18 cellular contexts compared by ENCODE assay signal in genomic region chr1:118117521-118117920, GRCh38.
DNase-seq lines count a peak whose midpoint lies in the region; ATAC-seq, FAIRE-seq and TF ChIP-seq lines count a peak whose summit lies in the region.
"Had no signal": no experiment of that assay in that cellular context is flagged by ENCODE, and none has a peak within 500 bp of the region (broad histone marks: within the 10 kb centered on the region; RNA-seq: fewer than 3 reads in every experiment).

No MANE protein-coding gene starts in this region.

- H3K4me3 ChIP-seq in kidney (ENCODE audit: low read length in 2 of 2) (no peak overlapping the region), parathyroid adenoma (ENCODE audit: low read depth, low read length) (no peak overlapping the region), upper lobe of right lung (no peak overlapping the region)
- no peak overlapping the region for H3K4me3 ChIP-seq in CD4-positive, alpha-beta memory T cell (ENCODE audit: low read length in 2 of 2)

- H3K27me3 Mint-ChIP-seq in CD4-positive, alpha-beta memory T cell, result peaks cover 0 to 4% of the 10 kb centered on the region in 2 donors

- H3K4me1 Mint-ChIP-seq in CD4-positive, alpha-beta memory T cell, result no peaks in the 10 kb centered on the region

- no peak overlapping the region for H3K27ac Mint-ChIP-seq in CD4-positive, alpha-beta memory T cell

- H2AFZ ChIP-seq in parathyroid adenoma, result peak overlapping the region; percentile 64

- H3K9ac ChIP-seq in kidney (ENCODE audit: low read length in 2 of 2) (no peak overlapping the region), parathyroid adenoma (no peak overlapping the region)

- CTCF ChIA-PET in CD4-positive, alpha-beta memory T cell (lab: Charles Lee; ENCODE audit: partially characterized antibody), result no interaction called here

- POLR2A ChIA-PET in CD4-positive, alpha-beta memory T cell (lab: Charles Lee; ENCODE audit: partially characterized antibody), result no interaction called here

- no peak overlapping the region for H3K4me3 Mint-ChIP-seq in CD4-positive, alpha-beta memory T cell

- TF ChIP-seq CTCF in kidney (IDR thresholded peaks at IDR 0.05; ENCODE audit: borderline replicate concordance, extremely low read depth, insufficient read depth), result no peak
- no peak for TF ChIP-seq CTCF in parathyroid adenoma (IDR thresholded peaks at IDR 0.05)
- TF ChIP-seq CTCF in upper lobe of right lung (IDR thresholded peaks at IDR 0.05), result no peak

- H3K4me2 ChIP-seq in parathyroid adenoma (ENCODE audit: low read length), result no peak overlapping the region

- ATAC-seq in upper lobe of right lung (peak; percentile 32), HG02798 (IDR thresholded peaks at IDR 0.05; ENCODE audit: poor library complexity, unreplicated experiment) (no peak)
- ATAC-seq: HCT116, Panc1 had no signal

- peak; percentile 32 for DNase-seq in NCI-H146 (lab: John Stamatoyannopoulos, UW)
- no peak for DNase-seq in NCI-H146 treated with DMSO at 0.1 percent for 48 hours (lab: John Stamatoyannopoulos, UW; ENCODE audit: unreplicated experiment)
- DNase-seq in kidney, result peak; percentile 47
- DNase-seq in upper lobe of right lung, result no peak
- no peak for DNase-seq in CD4-positive, alpha-beta memory T cell
- DNase-seq in middle frontal gyrus (ENCODE audit: extremely low spot score, low spot score), result no peak
- DNase-seq: AML-193; DMS79 treated with DMSO at 0.1 percent for 48 hours; Kasumi-1; NCI-H1930; NCI-H226; NK-92 treated with Interleukin-12 subunit alpha and Interleukin-12 subunit beta, amount 100 ng/mL, for 24 hours had no signal

- H3K36me3 Mint-ChIP-seq in CD4-positive, alpha-beta memory T cell, result no peaks in the 10 kb centered on the region

- peak overlapping the region in 1 of 2 donors; percentile 20 for H3K27ac ChIP-seq in kidney (ENCODE audit: low read depth in 2 of 2, low read length in 2 of 2)
- no peak overlapping the region for H3K27ac ChIP-seq in parathyroid adenoma
- no peak overlapping the region for H3K27ac ChIP-seq in upper lobe of right lung
- no peak overlapping the region for H3K27ac ChIP-seq in CD4-positive, alpha-beta memory T cell (ENCODE audit: low read depth, low read length)

- no peaks in the 10 kb centered on the region for H3K79me2 ChIP-seq in parathyroid adenoma

- no peaks in the 10 kb centered on the region for H3K36me3 ChIP-seq in kidney (ENCODE audit: control insufficient read depth in 1 of 2, insufficient read depth in 2 of 2, low read length in 2 of 2)
- H3K36me3 ChIP-seq in parathyroid adenoma (ENCODE audit: control insufficient read depth, insufficient read depth, low read length), result no peaks in the 10 kb centered on the region
- no peaks in the 10 kb centered on the region for H3K36me3 ChIP-seq in upper lobe of right lung
- H3K36me3 ChIP-seq in CD4-positive, alpha-beta memory T cell (ENCODE audit: insufficient read depth, low read length), result no peaks in the 10 kb centered on the region

- H3K9me3 Mint-ChIP-seq in CD4-positive, alpha-beta memory T cell, result no peaks in the 10 kb centered on the region

- intact Hi-C loops in kidney (cut with DNase I) (no loop called here), upper lobe of right lung (cut with DNase I) (no loop called here)
- intact Hi-C loops in CD4-positive, alpha-beta memory T cell (cut with micrococcal nuclease), result no loop called here

- H3K9me3 ChIP-seq in kidney (ENCODE audit: control insufficient read depth in 1 of 2, low read length in 2 of 2) (no peaks in the 10 kb centered on the region), parathyroid adenoma (ENCODE audit: control insufficient read depth, low read length) (no peaks in the 10 kb centered on the region), upper lobe of right lung (no peaks in the 10 kb centered on the region)
- H3K9me3 ChIP-seq in CD4-positive, alpha-beta memory T cell (ENCODE audit: control insufficient read depth in 1 of 2, low read length in 2 of 2), result no peaks in the 10 kb centered on the region

- no peak for FAIRE-seq in kidney (lab: Jason Lieb, UNC)
- FAIRE-seq: D721Med, H1 had no signal

- H3K27me3 ChIP-seq in parathyroid adenoma (ENCODE audit: control insufficient read depth, insufficient read depth, low read length) (no peaks in the 10 kb centered on the region), upper lobe of right lung (no peaks in the 10 kb centered on the region)
- H3K27me3 ChIP-seq in CD4-positive, alpha-beta memory T cell (ENCODE audit: insufficient read depth, low read length), result no peaks in the 10 kb centered on the region

- H3K4me1 ChIP-seq in kidney (ENCODE audit: control insufficient read depth in 1 of 2, insufficient read depth in 1 of 2, low read depth in 1 of 2, low read length in 2 of 2), result peaks cover 14 to 18% of the 10 kb centered on the region in 2 donors
- peaks cover 4% of the 10 kb centered on the region for H3K4me1 ChIP-seq in parathyroid adenoma
- H3K4me1 ChIP-seq in upper lobe of right lung, result no peaks in the 10 kb centered on the region
- no peaks in the 10 kb centered on the region for H3K4me1 ChIP-seq in CD4-positive, alpha-beta memory T cell (ENCODE audit: insufficient read depth, low read length)

Comparison
In these comparisons a context has a peak if more than half of its experiments do, and no peak if none do; other contexts are left out.
1. DNase-seq: peak in NCI-H146 (single experiment) and kidney (single experiment); none in NCI-H146 treated with DMSO at 0.1 percent for 48 hours (single experiment), upper lobe of right lung (single experiment), CD4-positive, alpha-beta memory T cell (0 of 5) and middle frontal gyrus (single experiment).